1 cellular context compared by ENCODE assay signal in the genomic region with DNA sequence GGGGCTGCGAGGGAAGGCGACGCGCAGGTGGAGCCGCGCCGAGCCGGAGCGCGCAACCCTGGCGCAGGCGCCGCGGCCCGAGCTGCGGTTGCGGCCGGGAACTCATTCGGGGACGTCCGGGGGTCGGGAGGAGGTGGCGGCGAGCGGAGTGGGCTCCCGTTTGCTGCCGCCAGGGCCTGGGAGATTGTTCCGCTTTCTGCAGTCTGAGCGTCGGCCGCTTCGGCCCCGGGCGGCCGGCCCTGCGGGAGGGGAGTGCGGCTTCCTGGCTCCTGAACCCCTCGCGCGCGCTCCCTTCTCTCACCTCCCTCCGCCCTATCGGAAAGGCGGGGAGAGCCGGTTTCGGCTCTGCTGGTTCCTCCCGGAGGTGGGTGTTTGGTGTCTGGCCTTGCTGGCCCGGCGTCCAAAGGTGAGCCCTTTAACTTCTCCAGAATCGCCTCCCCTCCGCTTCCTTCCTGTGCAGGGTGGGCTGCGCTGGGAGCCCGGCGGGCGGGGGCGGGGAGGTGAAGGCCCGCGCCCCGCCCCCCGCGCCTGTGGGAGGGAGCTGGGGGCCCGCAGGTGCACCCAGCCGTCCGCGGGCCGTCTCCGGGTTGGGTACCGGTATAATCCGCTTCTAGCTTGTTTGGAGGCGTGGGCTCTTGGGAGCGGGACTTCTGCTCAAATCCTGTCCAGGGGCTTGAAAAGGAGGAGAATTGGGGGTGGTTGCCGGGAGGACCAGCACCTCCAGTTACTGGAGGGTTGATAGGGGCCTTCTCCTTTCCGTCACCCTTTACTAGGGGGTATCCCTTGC.
TF ChIP-seq lines count a peak whose summit lies in the region.

No MANE protein-coding gene starts in this region.

TF ChIP-seq in HepG2, 621 proteins besides CTCF, POLR2A, EP300 and RAD21 (continued from another document and continues in another):
- TF ChIP-seq PCBP1 (IDR thresholded peaks at IDR 0.05; ENCODE audit: borderline replicate concordance, low read depth, low read length) (0 out of 2 replicates have a peak, but pooled peaks have one; percentile 47), ZMAT3 (CRISPR knock-in tag; conservative IDR thresholded peaks at IDR 0.05) (0 out of 2 replicates have a peak, but pooled peaks have one; percentile 16), ZNF776 (CRISPR knock-in tag; IDR thresholded peaks at IDR 0.05) (0 out of 2 replicates have a peak, but pooled peaks have one; percentile 73), ZNF766 (CRISPR knock-in tag; IDR thresholded peaks at IDR 0.05; ENCODE audit: borderline replicate concordance) (peak; percentile 22; the same call in 1 of the 2 replicates), YEATS2 (CRISPR knock-in tag; IDR thresholded peaks at IDR 0.05; ENCODE audit: borderline replicate concordance) (no peak), ZFP36L1 (CRISPR knock-in tag; IDR thresholded peaks at IDR 0.05) (peak; percentile 50; the same call in 1 of the 2 replicates), ZNF264 (CRISPR knock-in tag; IDR thresholded peaks at IDR 0.05) (peak; percentile 23; the same call in 1 of the 2 replicates), ZBTB7B (CRISPR knock-in tag; IDR thresholded peaks at IDR 0.05) (peak; percentile 77; the same call in 1 of the 2 replicates), ZSCAN25 (CRISPR knock-in tag; IDR thresholded peaks at IDR 0.05) (no peak), RBFOX2 (IDR thresholded peaks at IDR 0.05; ENCODE audit: low read depth, low read length) (peak; percentile 97), PHF8 (CRISPR knock-in tag; IDR thresholded peaks at IDR 0.05) (peak; percentile 65), REL (CRISPR knock-in tag; conservative IDR thresholded peaks at IDR 0.05) (0 out of 2 replicates have a peak, but pooled peaks have one; percentile 20), SMYD3 (CRISPR knock-in tag; IDR thresholded peaks at IDR 0.05) (0 out of 2 replicates have a peak, but pooled peaks have one; percentile 40), RBAK (CRISPR knock-in tag; IDR thresholded peaks at IDR 0.05) (no peak), ZNF790 (CRISPR knock-in tag; IDR thresholded peaks at IDR 0.05; ENCODE audit: borderline replicate concordance) (no peak), ZNF543 (CRISPR knock-in tag; IDR thresholded peaks at IDR 0.05) (peak; percentile 84), ZNF263 (CRISPR knock-in tag; IDR thresholded peaks at IDR 0.05) (0 out of 2 replicates have a peak, but pooled peaks have one; percentile 3), CC2D1A (CRISPR knock-in tag; IDR thresholded peaks at IDR 0.05) (no peak), TBX2 (CRISPR knock-in tag; IDR thresholded peaks at IDR 0.05; ENCODE audit: borderline replicate concordance) (0 out of 2 replicates have a peak, but pooled peaks have one; percentile 17)
- TF ChIP-seq, protein P1, sequence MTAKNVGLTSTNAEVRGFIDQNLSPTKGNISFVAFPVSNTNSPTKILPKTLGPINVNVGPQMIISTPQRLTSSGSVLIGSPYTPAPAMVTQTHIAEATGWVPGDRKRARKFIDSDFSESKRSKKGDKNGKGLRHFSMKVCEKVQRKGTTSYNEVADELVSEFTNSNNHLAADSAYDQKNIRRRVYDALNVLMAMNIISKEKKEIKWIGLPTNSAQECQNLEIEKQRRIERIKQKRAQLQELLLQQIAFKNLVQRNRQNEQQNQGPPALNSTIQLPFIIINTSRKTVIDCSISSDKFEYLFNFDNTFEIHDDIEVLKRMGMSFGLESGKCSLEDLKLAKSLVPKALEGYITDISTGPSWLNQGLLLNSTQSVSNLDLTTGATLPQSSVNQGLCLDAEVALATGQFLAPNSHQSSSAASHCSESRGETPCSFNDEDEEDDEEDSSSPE (CRISPR knock-in tag; IDR thresholded peaks at IDR 0.05), result peak; percentile 41; the same call in 1 of the 2 replicates
- TF ChIP-seq, protein P2, sequence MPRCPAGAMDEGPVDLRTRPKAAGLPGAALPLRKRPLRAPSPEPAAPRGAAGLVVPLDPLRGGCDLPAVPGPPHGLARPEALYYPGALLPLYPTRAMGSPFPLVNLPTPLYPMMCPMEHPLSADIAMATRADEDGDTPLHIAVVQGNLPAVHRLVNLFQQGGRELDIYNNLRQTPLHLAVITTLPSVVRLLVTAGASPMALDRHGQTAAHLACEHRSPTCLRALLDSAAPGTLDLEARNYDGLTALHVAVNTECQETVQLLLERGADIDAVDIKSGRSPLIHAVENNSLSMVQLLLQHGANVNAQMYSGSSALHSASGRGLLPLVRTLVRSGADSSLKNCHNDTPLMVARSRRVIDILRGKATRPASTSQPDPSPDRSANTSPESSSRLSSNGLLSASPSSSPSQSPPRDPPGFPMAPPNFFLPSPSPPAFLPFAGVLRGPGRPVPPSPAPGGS (CRISPR knock-in tag; IDR thresholded peaks at IDR 0.05), result peak; percentile 47; the same call in 1 of the 2 replicates
- TF ChIP-seq, protein P3, sequence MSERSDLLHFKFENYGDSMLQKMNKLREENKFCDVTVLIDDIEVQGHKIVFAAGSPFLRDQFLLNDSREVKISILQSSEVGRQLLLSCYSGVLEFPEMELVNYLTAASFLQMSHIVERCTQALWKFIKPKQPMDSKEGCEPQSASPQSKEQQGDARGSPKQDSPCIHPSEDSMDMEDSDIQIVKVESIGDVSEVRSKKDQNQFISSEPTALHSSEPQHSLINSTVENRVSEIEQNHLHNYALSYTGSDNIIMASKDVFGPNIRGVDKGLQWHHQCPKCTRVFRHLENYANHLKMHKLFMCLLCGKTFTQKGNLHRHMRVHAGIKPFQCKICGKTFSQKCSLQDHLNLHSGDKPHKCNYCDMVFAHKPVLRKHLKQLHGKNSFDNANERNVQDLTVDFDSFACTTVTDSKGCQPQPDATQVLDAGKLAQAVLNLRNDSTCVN (CRISPR knock-in tag; IDR thresholded peaks at IDR 0.05; ENCODE audit: borderline replicate concordance), result 0 out of 2 replicates have a peak, but pooled peaks have one; percentile 32
- TF ChIP-seq, protein P4, sequence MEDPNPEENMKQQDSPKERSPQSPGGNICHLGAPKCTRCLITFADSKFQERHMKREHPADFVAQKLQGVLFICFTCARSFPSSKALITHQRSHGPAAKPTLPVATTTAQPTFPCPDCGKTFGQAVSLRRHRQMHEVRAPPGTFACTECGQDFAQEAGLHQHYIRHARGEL (CRISPR knock-in tag; IDR thresholded peaks at IDR 0.05), result no peak
- TF ChIP-seq, protein P5, sequence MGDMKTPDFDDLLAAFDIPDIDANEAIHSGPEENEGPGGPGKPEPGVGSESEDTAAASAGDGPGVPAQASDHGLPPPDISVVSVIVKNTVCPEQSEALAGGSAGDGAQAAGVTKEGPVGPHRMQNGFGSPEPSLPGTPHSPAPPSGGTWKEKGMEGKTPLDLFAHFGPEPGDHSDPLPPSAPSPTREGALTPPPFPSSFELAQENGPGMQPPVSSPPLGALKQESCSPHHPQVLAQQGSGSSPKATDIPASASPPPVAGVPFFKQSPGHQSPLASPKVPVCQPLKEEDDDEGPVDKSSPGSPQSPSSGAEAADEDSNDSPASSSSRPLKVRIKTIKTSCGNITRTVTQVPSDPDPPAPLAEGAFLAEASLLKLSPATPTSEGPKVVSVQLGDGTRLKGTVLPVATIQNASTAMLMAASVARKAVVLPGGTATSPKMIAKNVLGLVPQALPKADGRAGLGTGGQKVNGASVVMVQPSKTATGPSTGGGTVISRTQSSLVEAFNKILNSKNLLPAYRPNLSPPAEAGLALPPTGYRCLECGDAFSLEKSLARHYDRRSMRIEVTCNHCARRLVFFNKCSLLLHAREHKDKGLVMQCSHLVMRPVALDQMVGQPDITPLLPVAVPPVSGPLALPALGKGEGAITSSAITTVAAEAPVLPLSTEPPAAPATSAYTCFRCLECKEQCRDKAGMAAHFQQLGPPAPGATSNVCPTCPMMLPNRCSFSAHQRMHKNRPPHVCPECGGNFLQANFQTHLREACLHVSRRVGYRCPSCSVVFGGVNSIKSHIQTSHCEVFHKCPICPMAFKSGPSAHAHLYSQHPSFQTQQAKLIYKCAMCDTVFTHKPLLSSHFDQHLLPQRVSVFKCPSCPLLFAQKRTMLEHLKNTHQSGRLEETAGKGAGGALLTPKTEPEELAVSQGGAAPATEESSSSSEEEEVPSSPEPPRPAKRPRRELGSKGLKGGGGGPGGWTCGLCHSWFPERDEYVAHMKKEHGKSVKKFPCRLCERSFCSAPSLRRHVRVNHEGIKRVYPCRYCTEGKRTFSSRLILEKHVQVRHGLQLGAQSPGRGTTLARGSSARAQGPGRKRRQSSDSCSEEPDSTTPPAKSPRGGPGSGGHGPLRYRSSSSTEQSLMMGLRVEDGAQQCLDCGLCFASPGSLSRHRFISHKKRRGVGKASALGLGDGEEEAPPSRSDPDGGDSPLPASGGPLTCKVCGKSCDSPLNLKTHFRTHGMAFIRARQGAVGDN (CRISPR knock-in tag; IDR thresholded peaks at IDR 0.05), result peak; percentile 59
- TF ChIP-seq, protein P6, sequence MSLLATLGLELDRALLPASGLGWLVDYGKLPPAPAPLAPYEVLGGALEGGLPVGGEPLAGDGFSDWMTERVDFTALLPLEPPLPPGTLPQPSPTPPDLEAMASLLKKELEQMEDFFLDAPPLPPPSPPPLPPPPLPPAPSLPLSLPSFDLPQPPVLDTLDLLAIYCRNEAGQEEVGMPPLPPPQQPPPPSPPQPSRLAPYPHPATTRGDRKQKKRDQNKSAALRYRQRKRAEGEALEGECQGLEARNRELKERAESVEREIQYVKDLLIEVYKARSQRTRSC (CRISPR knock-in tag; IDR thresholded peaks at IDR 0.05; ENCODE audit: low read depth), result no peak
- TF ChIP-seq, protein P7, sequence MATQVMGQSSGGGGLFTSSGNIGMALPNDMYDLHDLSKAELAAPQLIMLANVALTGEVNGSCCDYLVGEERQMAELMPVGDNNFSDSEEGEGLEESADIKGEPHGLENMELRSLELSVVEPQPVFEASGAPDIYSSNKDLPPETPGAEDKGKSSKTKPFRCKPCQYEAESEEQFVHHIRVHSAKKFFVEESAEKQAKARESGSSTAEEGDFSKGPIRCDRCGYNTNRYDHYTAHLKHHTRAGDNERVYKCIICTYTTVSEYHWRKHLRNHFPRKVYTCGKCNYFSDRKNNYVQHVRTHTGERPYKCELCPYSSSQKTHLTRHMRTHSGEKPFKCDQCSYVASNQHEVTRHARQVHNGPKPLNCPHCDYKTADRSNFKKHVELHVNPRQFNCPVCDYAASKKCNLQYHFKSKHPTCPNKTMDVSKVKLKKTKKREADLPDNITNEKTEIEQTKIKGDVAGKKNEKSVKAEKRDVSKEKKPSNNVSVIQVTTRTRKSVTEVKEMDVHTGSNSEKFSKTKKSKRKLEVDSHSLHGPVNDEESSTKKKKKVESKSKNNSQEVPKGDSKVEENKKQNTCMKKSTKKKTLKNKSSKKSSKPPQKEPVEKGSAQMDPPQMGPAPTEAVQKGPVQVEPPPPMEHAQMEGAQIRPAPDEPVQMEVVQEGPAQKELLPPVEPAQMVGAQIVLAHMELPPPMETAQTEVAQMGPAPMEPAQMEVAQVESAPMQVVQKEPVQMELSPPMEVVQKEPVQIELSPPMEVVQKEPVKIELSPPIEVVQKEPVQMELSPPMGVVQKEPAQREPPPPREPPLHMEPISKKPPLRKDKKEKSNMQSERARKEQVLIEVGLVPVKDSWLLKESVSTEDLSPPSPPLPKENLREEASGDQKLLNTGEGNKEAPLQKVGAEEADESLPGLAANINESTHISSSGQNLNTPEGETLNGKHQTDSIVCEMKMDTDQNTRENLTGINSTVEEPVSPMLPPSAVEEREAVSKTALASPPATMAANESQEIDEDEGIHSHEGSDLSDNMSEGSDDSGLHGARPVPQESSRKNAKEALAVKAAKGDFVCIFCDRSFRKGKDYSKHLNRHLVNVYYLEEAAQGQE (IDR thresholded peaks at IDR 0.05; ENCODE audit: borderline replicate concordance in 1 of 2, low read depth in 1 of 2, low read length in 2 of 2), result peak in 1 of 2 experiments; percentile 8; a peak in 1 of 4 replicates
- TF ChIP-seq, protein P8, sequence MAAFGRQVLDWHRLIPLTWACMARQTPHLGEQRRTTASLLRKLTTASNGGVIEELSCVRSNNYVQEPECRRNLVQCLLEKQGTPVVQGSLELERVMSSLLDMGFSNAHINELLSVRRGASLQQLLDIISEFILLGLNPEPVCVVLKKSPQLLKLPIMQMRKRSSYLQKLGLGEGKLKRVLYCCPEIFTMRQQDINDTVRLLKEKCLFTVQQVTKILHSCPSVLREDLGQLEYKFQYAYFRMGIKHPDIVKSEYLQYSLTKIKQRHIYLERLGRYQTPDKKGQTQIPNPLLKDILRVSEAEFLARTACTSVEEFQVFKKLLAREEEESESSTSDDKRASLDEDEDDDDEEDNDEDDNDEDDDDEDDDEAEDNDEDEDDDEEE (CRISPR knock-in tag; IDR thresholded peaks at IDR 0.05), result no peak
- TF ChIP-seq, protein P9, sequence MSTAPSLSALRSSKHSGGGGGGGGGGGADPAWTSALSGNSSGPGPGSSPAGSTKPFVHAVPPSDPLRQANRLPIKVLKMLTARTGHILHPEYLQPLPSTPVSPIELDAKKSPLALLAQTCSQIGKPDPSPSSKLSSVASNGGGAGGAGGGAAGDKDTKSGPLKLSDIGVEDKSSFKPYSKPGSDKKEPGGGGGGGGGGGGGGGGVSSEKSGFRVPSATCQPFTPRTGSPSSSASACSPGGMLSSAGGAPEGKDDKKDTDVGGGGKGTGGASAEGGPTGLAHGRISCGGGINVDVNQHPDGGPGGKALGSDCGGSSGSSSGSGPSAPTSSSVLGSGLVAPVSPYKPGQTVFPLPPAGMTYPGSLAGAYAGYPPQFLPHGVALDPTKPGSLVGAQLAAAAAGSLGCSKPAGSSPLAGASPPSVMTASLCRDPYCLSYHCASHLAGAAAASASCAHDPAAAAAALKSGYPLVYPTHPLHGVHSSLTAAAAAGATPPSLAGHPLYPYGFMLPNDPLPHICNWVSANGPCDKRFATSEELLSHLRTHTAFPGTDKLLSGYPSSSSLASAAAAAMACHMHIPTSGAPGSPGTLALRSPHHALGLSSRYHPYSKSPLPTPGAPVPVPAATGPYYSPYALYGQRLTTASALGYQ (CRISPR knock-in tag; IDR thresholded peaks at IDR 0.05), result 0 out of 2 replicates have a peak, but pooled peaks have one; percentile 3
- TF ChIP-seq, protein P10, sequence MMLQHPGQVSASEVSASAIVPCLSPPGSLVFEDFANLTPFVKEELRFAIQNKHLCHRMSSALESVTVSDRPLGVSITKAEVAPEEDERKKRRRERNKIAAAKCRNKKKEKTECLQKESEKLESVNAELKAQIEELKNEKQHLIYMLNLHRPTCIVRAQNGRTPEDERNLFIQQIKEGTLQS (CRISPR knock-in tag; IDR thresholded peaks at IDR 0.05), result no peak
- TF ChIP-seq, protein P11, sequence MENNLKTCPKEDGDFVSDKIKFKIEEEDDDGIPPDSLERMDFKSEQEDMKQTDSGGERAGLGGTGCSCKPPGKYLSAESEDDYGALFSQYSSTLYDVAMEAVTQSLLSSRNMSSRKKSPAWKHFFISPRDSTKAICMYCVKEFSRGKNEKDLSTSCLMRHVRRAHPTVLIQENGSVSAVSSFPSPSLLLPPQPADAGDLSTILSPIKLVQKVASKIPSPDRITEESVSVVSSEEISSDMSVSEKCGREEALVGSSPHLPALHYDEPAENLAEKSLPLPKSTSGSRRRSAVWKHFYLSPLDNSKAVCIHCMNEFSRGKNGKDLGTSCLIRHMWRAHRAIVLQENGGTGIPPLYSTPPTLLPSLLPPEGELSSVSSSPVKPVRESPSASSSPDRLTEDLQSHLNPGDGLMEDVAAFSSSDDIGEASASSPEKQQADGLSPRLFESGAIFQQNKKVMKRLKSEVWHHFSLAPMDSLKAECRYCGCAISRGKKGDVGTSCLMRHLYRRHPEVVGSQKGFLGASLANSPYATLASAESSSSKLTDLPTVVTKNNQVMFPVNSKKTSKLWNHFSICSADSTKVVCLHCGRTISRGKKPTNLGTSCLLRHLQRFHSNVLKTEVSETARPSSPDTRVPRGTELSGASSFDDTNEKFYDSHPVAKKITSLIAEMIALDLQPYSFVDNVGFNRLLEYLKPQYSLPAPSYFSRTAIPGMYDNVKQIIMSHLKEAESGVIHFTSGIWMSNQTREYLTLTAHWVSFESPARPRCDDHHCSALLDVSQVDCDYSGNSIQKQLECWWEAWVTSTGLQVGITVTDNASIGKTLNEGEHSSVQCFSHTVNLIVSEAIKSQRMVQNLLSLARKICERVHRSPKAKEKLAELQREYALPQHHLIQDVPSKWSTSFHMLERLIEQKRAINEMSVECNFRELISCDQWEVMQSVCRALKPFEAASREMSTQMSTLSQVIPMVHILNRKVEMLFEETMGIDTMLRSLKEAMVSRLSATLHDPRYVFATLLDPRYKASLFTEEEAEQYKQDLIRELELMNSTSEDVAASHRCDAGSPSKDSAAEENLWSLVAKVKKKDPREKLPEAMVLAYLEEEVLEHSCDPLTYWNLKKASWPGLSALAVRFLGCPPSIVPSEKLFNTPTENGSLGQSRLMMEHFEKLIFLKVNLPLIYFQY (CRISPR knock-in tag; IDR thresholded peaks at IDR 0.05; ENCODE audit: borderline replicate concordance), result no peak; the same call in 1 of the 2 replicates
